In the genomic region with DNA sequence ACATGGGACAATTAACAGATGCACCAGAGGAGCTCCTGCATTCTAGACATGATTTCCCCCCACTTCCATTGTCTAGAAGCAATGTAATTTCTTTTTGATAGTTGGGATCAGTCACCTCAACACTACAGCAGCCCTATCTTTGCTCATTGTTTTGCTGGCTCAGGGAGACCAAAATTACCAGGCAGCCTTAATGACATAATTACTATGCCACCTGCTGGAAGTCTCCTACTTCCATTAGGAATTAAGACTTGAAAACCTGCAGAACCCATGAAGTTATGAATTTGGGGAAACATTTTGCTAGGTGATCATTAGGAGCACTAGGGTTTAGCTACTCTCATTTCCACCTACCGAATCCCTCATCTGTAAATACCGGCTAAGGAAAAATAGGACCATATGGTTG, we compare ENCODE assay signal across 16 cellular contexts.
"Had no signal": no experiment of that assay in that cellular context is flagged by ENCODE, and none has a peak within 500 bp of the region (broad histone marks: within the 10 kb centered on the region; RNA-seq: fewer than 3 reads in every experiment).

No MANE protein-coding gene starts in this region.

- FAIRE-seq: colon had no signal

- DNase-seq: activated CD4-positive, alpha-beta T cell treated with anti-CD3 and anti-CD28 coated beads for 48 hours; activated naive CD4-positive, alpha-beta T cell treated with Interleukin-2 at 50 U/mL for 16 hours; activated naive CD8-positive, alpha-beta T cell treated with anti-CD3 and anti-CD28 coated beads, Interleukin-2, amount 50 U/mL, for 24 hours; esophagus squamous epithelium; left colon; mammary epithelial cell; mucosa of descending colon; naive thymus-derived CD8-positive, alpha-beta T cell; nucleus accumbens; right cardiac atrium; tibial artery; uterus had no signal

- H3K27me3 ChIP-seq: ascending aorta, cardiac muscle cell, esophagus squamous epithelium, tibial artery, uterus had no signal

- H3K4me3 ChIP-seq: ascending aorta, cardiac muscle cell, esophagus squamous epithelium, mucosa of descending colon, tibial artery, uterus had no signal

- H3K36me3 ChIP-seq: ascending aorta, cardiac muscle cell, esophagus squamous epithelium, tibial artery, uterus had no signal

- ATAC-seq: activated naive CD8-positive, alpha-beta T cell treated with anti-CD3 and anti-CD28 coated beads, Interleukin-2, amount 50 U/mL, for 24 hours; left colon; mucosa of descending colon; naive thymus-derived CD8-positive, alpha-beta T cell; right cardiac atrium; stimulated activated effector memory CD8-positive, alpha-beta T cell treated with anti-CD3 and anti-CD28 coated beads, Interleukin-12 subunit alpha, Interleukin-12 subunit beta, amount 100 ng/mL, for 72 hours had no signal

- H3K9me3 ChIP-seq: ascending aorta, esophagus squamous epithelium, mucosa of descending colon, tibial artery, uterus had no signal

- H3K27ac ChIP-seq: ascending aorta, cardiac muscle cell, esophagus squamous epithelium, tibial artery, uterus had no signal

- H3K4me1 ChIP-seq: ascending aorta, esophagus squamous epithelium, tibial artery, uterus had no signal
